In the genomic region with DNA sequence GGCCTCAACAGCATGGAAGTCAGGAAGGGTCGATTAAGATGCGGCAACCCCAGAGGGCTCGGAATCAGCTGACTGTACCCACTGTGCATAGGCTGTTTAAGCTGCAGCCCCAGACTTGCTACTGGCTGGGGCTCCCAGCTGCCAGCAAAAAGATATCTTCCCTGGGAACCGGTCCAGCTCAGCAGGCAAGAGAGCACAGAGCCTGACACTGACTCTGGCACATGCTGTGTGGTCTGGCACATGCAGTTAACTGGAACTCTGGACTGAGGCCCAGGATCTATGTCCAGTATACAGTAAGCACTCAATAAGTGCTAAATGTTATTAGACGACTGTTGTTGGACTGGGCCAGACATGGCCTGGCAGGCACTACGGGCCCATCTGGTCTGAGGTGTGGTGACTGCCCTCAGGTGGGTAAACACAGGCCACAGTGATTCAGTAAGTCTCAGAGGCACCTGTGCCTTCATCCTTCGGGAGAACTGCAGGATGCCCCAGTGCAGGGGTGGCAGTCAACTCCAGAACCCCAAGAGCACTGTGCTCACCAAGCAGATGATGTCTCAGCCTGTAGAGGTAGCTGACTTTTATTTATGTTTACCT, we compare ENCODE assay signal across 1 cellular context.
TF ChIP-seq lines count a peak whose summit lies in the region.

No MANE protein-coding gene starts in this region.

TF ChIP-seq in H1, 55 proteins besides CTCF, POLR2A, EP300 and RAD21:
- TF ChIP-seq SP2 (IDR thresholded peaks at IDR 0.05; ENCODE audit: low read length): no peak
- TF ChIP-seq TCF12 (IDR thresholded peaks at IDR 0.05; ENCODE audit: low read depth, low read length): no peak
- no peak for TF ChIP-seq TBP (IDR thresholded peaks at IDR 0.05; ENCODE audit: low read depth, low read length)
- no peak for TF ChIP-seq KDM1A (IDR thresholded peaks at IDR 0.05; ENCODE audit: borderline replicate concordance, low read length)
- no peak for TF ChIP-seq BCL11A (IDR thresholded peaks at IDR 0.05; ENCODE audit: low read depth in 2 of 2, low read length in 2 of 2)
- TF ChIP-seq NRF1 (IDR thresholded peaks at IDR 0.05; ENCODE audit: low read depth, low read length): no peak
- TF ChIP-seq ZNF274 (IDR thresholded peaks at IDR 0.05; ENCODE audit: borderline replicate concordance, extremely low read depth, low read length): no peak
